In the genomic region with DNA sequence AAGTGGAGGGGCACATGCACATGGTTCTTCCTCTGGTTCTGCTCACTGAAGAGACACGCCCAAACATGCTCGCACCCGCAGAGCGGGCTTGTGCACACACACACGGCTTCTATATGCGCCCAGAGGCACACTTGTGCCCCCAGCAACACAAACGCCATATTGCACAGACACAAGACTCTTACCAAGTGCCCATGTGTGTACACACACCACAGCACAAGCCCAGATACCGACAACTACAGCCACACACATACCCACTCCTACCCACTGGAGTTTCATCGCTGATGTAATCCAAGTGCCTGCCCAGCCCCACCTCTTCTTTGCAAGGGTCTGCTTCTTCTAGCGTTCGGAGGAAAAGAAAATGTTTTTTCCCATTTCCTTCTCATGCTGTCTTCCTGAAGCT, we compare ENCODE assay signal across 15 cellular contexts. TPM values are rescaled to one million over a fixed set of nuclear protein-coding genes. Genes with fewer than 3 reads are reported as not detected.
"Had no signal": no experiment of that assay in that cellular context is flagged by ENCODE, and none has a peak within 500 bp of the region (broad histone marks: within the 10 kb centered on the region; RNA-seq: fewer than 3 reads in every experiment).

No MANE protein-coding gene starts in this region.

- H3K27me3 ChIP-seq: adrenal gland, ovary, vagina had no signal

- H3K4me3 Mint-ChIP-seq: activated naive CD4-positive, alpha-beta T cell treated with anti-CD3 and anti-CD28 coated beads for 36 hours; nephron progenitor cell had no signal

- DNase-seq: activated CD4-positive, alpha-beta T cell treated with anti-CD3 and anti-CD28 coated beads, Interleukin-2, amount 50 U/mL, for 48 hours; activated CD4-positive, CD25-positive, alpha-beta regulatory T cell; activated CD8-positive, alpha-beta memory T cell treated with anti-CD3 and anti-CD28 coated beads, Interleukin-2, amount 50 U/mL, for 48 hours; activated naive CD4-positive, alpha-beta T cell treated with anti-CD3 and anti-CD28 coated beads for 36 hours; hypothalamus; left colon; mammary epithelial cell; nephron progenitor cell; ovary; T-helper 2 cell had no signal

- H3K27ac Mint-ChIP-seq: activated naive CD4-positive, alpha-beta T cell treated with anti-CD3 and anti-CD28 coated beads for 36 hours; nephron progenitor cell had no signal

- H3K27ac ChIP-seq: adrenal gland, ovary, tibial artery, vagina had no signal

- H3K9me3 ChIP-seq: adrenal gland, ovary, tibial artery, vagina had no signal

- H3K9me3 Mint-ChIP-seq: activated naive CD4-positive, alpha-beta T cell treated with anti-CD3 and anti-CD28 coated beads for 36 hours had no signal

- H3K36me3 ChIP-seq: adrenal gland, ovary, tibial artery, vagina had no signal

- ATAC-seq: left colon had no signal

- H3K4me3 ChIP-seq: adrenal gland, ovary, tibial artery, vagina had no signal

RNA-seq across cellular contexts. Expression of gene PRR29, which starts 6.5 kb away (rescaled TPM):
- total RNA-seq: skeletal muscle tissue, vagina had no signal

RNA-seq across cellular contexts. Expression of gene SCN4A, which starts 18.9 kb away (rescaled TPM):
- total RNA-seq: mammary epithelial cell, renal cortical epithelial cell had no signal

RNA-seq across cellular contexts. Expression of gene CD79B, which starts 59.5 kb away (rescaled TPM):
- total RNA-seq: renal cortical epithelial cell had no signal
